Comparison of ENCODE assay signal across 23 cellular contexts in the genomic region with DNA sequence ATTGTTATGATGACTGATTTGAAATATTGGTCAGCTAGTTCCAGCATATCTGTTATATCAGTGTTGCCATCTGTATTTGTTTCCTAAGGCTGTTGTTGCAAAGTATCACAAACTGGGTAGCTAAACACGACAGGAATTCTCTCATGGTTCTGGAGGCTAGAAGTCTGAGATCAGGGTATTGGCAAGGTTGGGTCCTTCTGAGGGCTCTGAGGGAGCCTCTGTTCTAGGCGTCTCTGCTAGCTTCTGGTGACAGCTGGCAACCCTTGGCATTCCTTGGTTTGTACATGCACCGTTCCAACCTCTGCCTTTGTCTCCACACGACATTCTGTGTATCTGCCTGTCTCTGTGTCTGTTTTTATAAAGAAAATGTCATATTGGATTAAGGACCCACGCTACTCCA.
DNase-seq lines count a peak whose midpoint lies in the region; ATAC-seq and TF ChIP-seq lines count a peak whose summit lies in the region.
"Had no signal": no experiment of that assay in that cellular context is flagged by ENCODE, and none has a peak within 500 bp of the region (broad histone marks: within the 10 kb centered on the region; RNA-seq: fewer than 3 reads in every experiment).

No MANE protein-coding gene starts in this region.

- H3K9me3 Mint-ChIP-seq in H9 = peaks cover 10 to 25% of the 10 kb centered on the region in 2 experiments
- H3K9me3 Mint-ChIP-seq: CD4-positive, alpha-beta T cell had no signal

- no peaks in the 10 kb centered on the region for H3K79me2 ChIP-seq in H9 (ENCODE audit: insufficient read depth, low read length)
- H3K79me2 ChIP-seq in trophoblast cell (ENCODE audit: control insufficient read depth, insufficient read depth, low read length, poor library complexity) = no peaks in the 10 kb centered on the region

- H3T11ph ChIP-seq in H9 (ENCODE audit: low read length) = no peak overlapping the region

- H3K4me1 ChIP-seq in H9 (ENCODE audit: insufficient read depth, low read length) (peaks cover 7% of the 10 kb centered on the region; the same call in 1 of the 2 replicates), trophoblast cell (ENCODE audit: control insufficient read depth in 1 of 2, insufficient read depth in 2 of 2, low read length in 2 of 2) (no peaks in the 10 kb centered on the region)
- H3K4me1 ChIP-seq: A549, BE2C had no signal

- H3K9me3 ChIP-seq in H9 (ENCODE audit: control insufficient read depth, low read depth, low read length) (peaks cover 9% of the 10 kb centered on the region), trophoblast cell (ENCODE audit: insufficient read depth, low read depth, low read length) (peaks cover 2% of the 10 kb centered on the region)
- H3K9me3 ChIP-seq: BE2C had no signal

- H3K27ac ChIP-seq in H9 (ENCODE audit: insufficient read length, low read depth, low read length) (no peak overlapping the region), trophoblast cell (ENCODE audit: low read depth, low read length) (no peak overlapping the region)
- H3K27ac ChIP-seq: A549; BLaER1 treated with 17β-estradiol and CSF1 and Interleukin-3, amounts not matched to agents 10 nM and 100 nM; GM23248 had no signal

- H3K4me2 ChIP-seq in H9 (ENCODE audit: insufficient read depth, insufficient read length, low read length) (no peak overlapping the region), trophoblast cell (ENCODE audit: low read length) (no peak overlapping the region)
- H3K4me2 ChIP-seq: A549; BLaER1 treated with 17β-estradiol and CSF1 and Interleukin-3, amounts not matched to agents 10 nM and 100 nM had no signal

- peaks cover 2 to 12% (median 9%) of the 10 kb centered on the region in 3 experiments for H3K36me3 Mint-ChIP-seq in H9 (ENCODE audit: insufficient read depth in 1 of 3, low read depth in 3 of 3)
- H3K36me3 Mint-ChIP-seq: CD14-positive monocyte; CD8-positive, alpha-beta memory T cell had no signal

- H2BK120ac ChIP-seq in H9 (ENCODE audit: low read depth, low read length, poor library complexity, severe bottlenecking) (no peak overlapping the region), trophoblast cell (ENCODE audit: insufficient read depth, low read length, poor library complexity) (no peak overlapping the region)

- no peak overlapping the region for H4K12ac ChIP-seq in trophoblast cell (ENCODE audit: low read depth, low read length)

- no peak overlapping the region for H3K27ac Mint-ChIP-seq in H9
- H3K27ac Mint-ChIP-seq: CD14-positive monocyte; CD4-positive, alpha-beta T cell; CD8-positive, alpha-beta memory T cell had no signal

- H3K23ac ChIP-seq in H9 (ENCODE audit: insufficient read length, low read depth, low read length) (no peak overlapping the region), trophoblast cell (ENCODE audit: low read length) (no peak overlapping the region)

- no peak overlapping the region for H3K4me3 ChIP-seq in trophoblast cell (ENCODE audit: low read depth, low read length)
- H3K4me3 ChIP-seq: A549; BLaER1 treated with 17β-estradiol and CSF1 and Interleukin-3, amounts not matched to agents 10 nM and 100 nM; GM12878; GM23248 had no signal

- H3K23me2 ChIP-seq in H9 (ENCODE audit: insufficient read length, low read depth, low read length, poor library complexity, severe bottlenecking) = no peaks in the 10 kb centered on the region

- H2BK15ac ChIP-seq in H9 (ENCODE audit: low read depth, low read length) = no peak overlapping the region

- peaks cover 16 to 20% of the 10 kb centered on the region in 2 experiments for H3K4me1 Mint-ChIP-seq in H9
- H3K4me1 Mint-ChIP-seq: CD14-positive monocyte; CD8-positive, alpha-beta memory T cell had no signal

- no peak overlapping the region for H3K4me3 Mint-ChIP-seq in H9
- H3K4me3 Mint-ChIP-seq: CD14-positive monocyte; CD4-positive, alpha-beta T cell; CD8-positive, alpha-beta memory T cell had no signal

- no peak for TF ChIP-seq CTCF in H9 (conservative IDR thresholded peaks at IDR 0.05)

- H4K91ac ChIP-seq in H9 (ENCODE audit: insufficient read length, low read depth, low read length) = no peak overlapping the region
- H4K91ac ChIP-seq in trophoblast cell (ENCODE audit: low read depth, low read length) = no peak overlapping the region

- H4K5ac ChIP-seq in H9 (ENCODE audit: insufficient read length, low read depth, low read length) = no peak overlapping the region

- H3K27me3 ChIP-seq in H9 (ENCODE audit: insufficient read depth, low read length) (no peaks in the 10 kb centered on the region), trophoblast cell (ENCODE audit: insufficient read depth, low read length) (no peaks in the 10 kb centered on the region)
- H3K27me3 ChIP-seq: BE2C; BLaER1 treated with 17β-estradiol and CSF1 and Interleukin-3, amounts not matched to agents 10 nM and 100 nM had no signal

- no peak overlapping the region for H4K8ac ChIP-seq in H9 (replicated peaks; ENCODE audit: insufficient read length, low read depth, low read length)
- no peak overlapping the region for H4K8ac ChIP-seq in trophoblast cell (ENCODE audit: low read depth, low read length)

- whole genome bisulfite sequencing in H9 (ENCODE audit: extremely low coverage, insufficient read length, low lambda C conversion rate) = no CpG with 5 or more reads among the region's 5 CpGs
- no CpG with 5 or more reads among the region's 5 CpGs for WGBS in trophoblast cell (ENCODE audit: extremely low coverage, insufficient coverage, insufficient read length)

- peaks cover 11% of the 10 kb centered on the region for H3K27me3 Mint-ChIP-seq in H9 (ENCODE audit: low read depth)

- H3K36me3 ChIP-seq in trophoblast cell (ENCODE audit: control insufficient read depth in 1 of 2, insufficient read depth in 2 of 2, low read length in 2 of 2) = no peaks in the 10 kb centered on the region
- H3K36me3 ChIP-seq: BE2C; BLaER1 treated with 17β-estradiol and CSF1 and Interleukin-3, amounts not matched to agents 10 nM and 100 nM had no signal

- H2BK12ac ChIP-seq in H9 (ENCODE audit: insufficient read length, low read depth, low read length) (no peak overlapping the region), trophoblast cell (ENCODE audit: low read length) (no peak overlapping the region)

- no peak overlapping the region for H2AK5ac ChIP-seq in H9 (ENCODE audit: insufficient read length, low read length)
- H2AK5ac ChIP-seq in trophoblast cell (ENCODE audit: low read length) = no peak overlapping the region

- H2AFZ ChIP-seq in H9 (ENCODE audit: low read length) (no peak overlapping the region), trophoblast cell (ENCODE audit: insufficient read depth, low read length, poor library complexity) (no peak overlapping the region)
- H2AFZ ChIP-seq: GM23248 had no signal

- H4K20me1 ChIP-seq in H9 (ENCODE audit: control insufficient read depth, insufficient read depth, insufficient read length) = no peaks in the 10 kb centered on the region
- H4K20me1 ChIP-seq: BLaER1 treated with 17β-estradiol and CSF1 and Interleukin-3, amounts not matched to agents 10 nM and 100 nM had no signal

- H3K18ac ChIP-seq in H9 (ENCODE audit: insufficient read length, low read depth, low read length) (no peak overlapping the region), trophoblast cell (ENCODE audit: low read length) (no peak overlapping the region)

- no peak for ATAC-seq in GM21381 (IDR thresholded peaks at IDR 0.05; ENCODE audit: unreplicated experiment)
- ATAC-seq in GM18867 (IDR thresholded peaks at IDR 0.05; ENCODE audit: unreplicated experiment) = no peak
- no peak for ATAC-seq in GM21515 (IDR thresholded peaks at IDR 0.05; ENCODE audit: unreplicated experiment)
- ATAC-seq: A549, GM12878, HCT116 had no signal

- no peak overlapping the region for H2BK5ac ChIP-seq in H9 (ENCODE audit: insufficient read length, low read length)
- H2BK5ac ChIP-seq in trophoblast cell (ENCODE audit: low read depth, low read length, poor library complexity) = no peak overlapping the region

- H2BK20ac ChIP-seq in H9 (ENCODE audit: low read depth, low read length, poor library complexity, severe bottlenecking) = no peak overlapping the region

- H3K4ac ChIP-seq in H9 (ENCODE audit: low read depth, low read length) (no peak overlapping the region), trophoblast cell (ENCODE audit: low read depth, low read length) (no peak overlapping the region)

- H3K79me1 ChIP-seq in H9 (ENCODE audit: insufficient read depth, low read depth, low read length, poor library complexity, severe bottlenecking) = no peaks in the 10 kb centered on the region
- no peaks in the 10 kb centered on the region for H3K79me1 ChIP-seq in trophoblast cell (ENCODE audit: low read length)

- peak; percentile 3 for DNase-seq in H9
- DNase-seq in astrocyte of the hippocampus (ENCODE audit: low read depth, low spot score) = peak; percentile 20
- peak; percentile 58 to 88 for DNase-seq in trophoblast cell
- DNase-seq: 8988T; ACHN; AML-193; BE2C; CD4-positive, alpha-beta T cell; CD8-positive, alpha-beta memory T cell; DMS 273 treated with DMSO at 0.1 percent for 48 hours; DMS79; EL; GDM1; GM23248; H7 had no signal

- no peak overlapping the region for H3K56ac ChIP-seq in H9 (ENCODE audit: insufficient read length, low read depth, low read length)

- no peak overlapping the region for H3K14ac ChIP-seq in H9 (ENCODE audit: insufficient read depth, low read length)
- no peak overlapping the region for H3K14ac ChIP-seq in trophoblast cell (ENCODE audit: low read length)

- H3K9ac ChIP-seq in H9 (ENCODE audit: extremely low read depth, insufficient read length, low read length) = no peak overlapping the region
- no peak overlapping the region for H3K9ac ChIP-seq in trophoblast cell (ENCODE audit: low read length)
- H3K9ac ChIP-seq: BLaER1 treated with 17β-estradiol and CSF1 and Interleukin-3, amounts not matched to agents 10 nM and 100 nM; GM23248 had no signal

Comparison
In these comparisons a context has a peak if more than half of its experiments do, and no peak if none do; other contexts are left out.
1. DNase-seq: peak in every context shown above with its lines; median percentile 73 in trophoblast cell; 20 in astrocyte of the hippocampus; 3 in H9.